In genomic region chr5:176899296-176899891, GRCh38 we compare ENCODE assay signal across 1 cellular context.
TF ChIP-seq lines count a peak whose summit lies in the region.

Gene HK3 (minus strand): TSS chr5:176899346. CDS start chr5:176896159, 3,187 bp downstream.

TF ChIP-seq in GM23338, 12 proteins besides CTCF, POLR2A, EP300 and RAD21 (continued from another document):
- TF ChIP-seq ZNF462 (CRISPR knock-in tag; IDR thresholded peaks at IDR 0.05) (no peak), EZH2 (IDR thresholded peaks at IDR 0.05; ENCODE audit: low read depth, unreplicated experiment) (no peak), EZH2phosphoT487 (IDR thresholded peaks at IDR 0.05; ENCODE audit: unreplicated experiment) (no peak), JUNB (IDR thresholded peaks at IDR 0.05; ENCODE audit: unreplicated experiment) (no peak)
